In the genomic region with DNA sequence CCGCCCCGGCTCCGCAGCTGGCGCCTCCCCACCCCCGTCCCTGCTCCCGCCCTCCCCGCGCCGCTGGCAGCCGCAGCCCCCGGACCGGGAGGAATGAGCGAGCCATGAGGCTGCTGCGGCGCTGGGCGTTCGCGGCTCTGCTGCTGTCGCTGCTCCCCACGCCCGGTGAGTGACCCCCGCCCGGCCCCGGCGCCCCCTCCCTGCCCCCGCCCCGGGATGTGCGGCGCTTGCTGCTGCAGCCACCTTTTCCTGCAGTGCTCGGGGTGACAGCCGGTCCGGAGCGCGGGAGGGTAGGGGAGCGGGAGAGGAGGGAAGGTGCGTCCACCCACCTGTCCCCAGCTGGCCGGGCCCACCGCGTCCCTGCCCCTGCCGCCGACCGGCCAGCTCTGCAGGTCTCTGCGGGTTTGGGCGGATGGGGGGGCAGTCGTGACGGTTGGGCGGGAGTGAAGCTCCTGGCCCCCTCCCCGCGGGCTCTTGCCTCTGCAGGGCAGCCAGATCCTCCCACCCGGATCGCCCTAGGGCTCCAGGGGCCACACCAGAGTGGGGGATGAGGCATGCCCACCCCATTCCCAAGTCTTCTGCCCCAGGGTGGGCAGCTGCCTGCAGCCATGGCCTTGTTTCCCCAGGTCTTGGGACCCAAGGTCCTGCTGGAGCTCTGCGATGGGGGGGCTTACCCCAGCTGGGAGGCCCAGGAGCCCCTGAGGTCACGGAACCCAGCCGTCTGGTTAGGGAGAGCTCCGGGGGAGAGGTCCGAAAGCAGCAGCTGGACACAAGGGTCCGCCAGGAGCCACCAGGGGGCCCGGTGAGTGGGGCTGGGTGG, we compare ENCODE assay signal across 8 cellular contexts. TPM values are rescaled to one million over a fixed set of nuclear protein-coding genes. Genes with fewer than 3 reads are reported as not detected.
DNase-seq lines count a peak whose midpoint lies in the region; ATAC-seq and TF ChIP-seq lines count a peak whose summit lies in the region.

No MANE protein-coding gene starts in this region.

- TF ChIP-seq CTCF in GM13977 (IDR thresholded peaks at IDR 0.05; ENCODE audit: extremely low read depth, insufficient read depth, missing control alignments) (no peak), foreskin fibroblast (IDR thresholded peaks at IDR 0.05; ENCODE audit: low read depth, low read length) (no peak), retinal pigment epithelial cell (conservative IDR thresholded peaks at IDR 0.05; ENCODE audit: low read depth, low read length) (peak; percentile 18)

- in situ Hi-C loops in GM13977 (cut with MboI; ENCODE audit: low pct_unique_long_range_greater_than_20kb, low sequenced_read_pairs, unreplicated experiment) = no loop called here

- H3K4me3 ChIP-seq in foreskin fibroblast (ENCODE audit: low read depth in 1 of 2, low read length in 2 of 2) = peak overlapping the region; percentile 29 to 41
- peak overlapping the region; percentile 45 for H3K4me3 ChIP-seq in retinal pigment epithelial cell (ENCODE audit: low read length)

- ATAC-seq in GM18505 (IDR thresholded peaks at IDR 0.05; ENCODE audit: unreplicated experiment) = no peak
- no peak for ATAC-seq in HG03521 (IDR thresholded peaks at IDR 0.05; ENCODE audit: unreplicated experiment)
- ATAC-seq in GM19397 (IDR thresholded peaks at IDR 0.05; ENCODE audit: unreplicated experiment) = no peak

- TF ChIP-seq POLR2A in GM18505 (IDR thresholded peaks at IDR 0.05; ENCODE audit: borderline replicate concordance, extremely low read depth, insufficient read depth, insufficient read length) = no peak

- DNase-seq in GM13977 (ENCODE audit: low spot score) (peak; percentile 56), SK-N-DZ (ENCODE audit: low spot score) (peak; percentile 68), foreskin fibroblast (peak in 1 of 2 donors; percentile 24), retinal pigment epithelial cell (ENCODE audit: low read depth) (no peak), NCI-H1694 treated with DMSO at 0.1 percent for 48 hours (lab: John Stamatoyannopoulos, UW) (no peak)

RNA-seq across cellular contexts. Expression of gene ADAM11, which starts 0.5 kb away (rescaled TPM):
- polyA plus RNA-seq in SK-N-DZ (2014; cell fraction: cytosol; rRNA removed) = 10.4 and 12.3 TPM in 2 replicates
- polyA plus RNA-seq in SK-N-DZ (2014; cell fraction: nucleus; rRNA removed) = 97.2 and 118 TPM in 2 replicates

RNA-seq across cellular contexts. Expression of gene DBF4B, which starts 50.8 kb away (rescaled TPM):
- polyA plus RNA-seq in SK-N-DZ (2014; cell fraction: cytosol; rRNA removed) = 27.7 and 38.3 TPM in 2 replicates
- 47.0 and 75.8 TPM in 2 replicates for polyA plus RNA-seq in SK-N-DZ (2014; cell fraction: nucleus; rRNA removed)

Comparison
In these comparisons a context has a peak if more than half of its experiments do, and no peak if none do; other contexts are left out.
1. DNase-seq: peak in GM13977 (single experiment) and SK-N-DZ (single experiment); none in retinal pigment epithelial cell (single experiment) and NCI-H1694 treated with DMSO at 0.1 percent for 48 hours (single experiment).